ENCODE assay signal across 17 cellular contexts in genomic region chr2:158975271-158975921, GRCh38. TPM values are rescaled to one million over a fixed set of nuclear protein-coding genes. Genes with fewer than 3 reads are reported as not detected.
DNase-seq lines count a peak whose midpoint lies in the region; ATAC-seq and TF ChIP-seq lines count a peak whose summit lies in the region.
"Had no signal": no experiment of that assay in that cellular context is flagged by ENCODE, and none has a peak within 500 bp of the region (broad histone marks: within the 10 kb centered on the region; RNA-seq: fewer than 3 reads in every experiment).

No MANE protein-coding gene starts in this region.

- H3K9me3 ChIP-seq in ovary, result no peaks in the 10 kb centered on the region

- no peak overlapping the region for H3K27ac ChIP-seq in ovary
- H3K27ac ChIP-seq: 22Rv1 had no signal

- H3K27me3 ChIP-seq in ovary, result no peaks in the 10 kb centered on the region

- no peaks in the 10 kb centered on the region for H3K36me3 ChIP-seq in ovary

- TF ChIP-seq EP300 in ovary (IDR thresholded peaks at IDR 0.05), result no peak

- 87 to 92% (median 92%) methylated on average over 9 of the region's 9 CpGs for WGBS in ovary, 3 donors

- no peak for TF ChIP-seq CTCF in ovary (IDR thresholded peaks at IDR 0.05)

- intact Hi-C loops in ovary (cut with DNase I), result loop anchor here in 1 of 4 donors (10.0 kb wide), 1 partner anchor 119 kb away; no protein-coding TSS in a partner anchor

- TF ChIP-seq POLR2A in ovary (IDR thresholded peaks at IDR 0.05), result no peak

- H3K4me1 ChIP-seq in ovary (ENCODE audit: insufficient read depth), result peaks cover 6% of the 10 kb centered on the region

- DNase-seq in M059J (ENCODE audit: low read depth), result peak; percentile 48
- peak; percentile 55 for DNase-seq in astrocyte of the hippocampus (ENCODE audit: low read depth, low spot score)
- peak; percentile 31 for DNase-seq in iris pigment epithelial cell (ENCODE audit: low read depth)
- peak; percentile 85 for DNase-seq in renal cortical epithelial cell (ENCODE audit: low read depth)
- no peak for DNase-seq in ovary
- no peak for DNase-seq in stimulated activated naive CD4-positive, alpha-beta T cell treated with Interleukin-2 at 50 U/mL for 16 hours (lab: John Stamatoyannopoulos, UW)
- DNase-seq: CD8-positive, alpha-beta T cell; COR-L47; DMS153; DMS79 treated with DMSO at 0.1 percent for 48 hours; EL; HCEC 1CT; HFFc6 had no signal

- no peak for ATAC-seq in GM19395 (IDR thresholded peaks at IDR 0.05; ENCODE audit: unreplicated experiment)
- ATAC-seq: CD8-positive, alpha-beta T cell; HepG2 had no signal

- H3K4me3 ChIP-seq in ovary, result no peak overlapping the region

RNA-seq across cellular contexts. Expression of gene TANC1, which starts 7.0 kb away (rescaled TPM):
- 14.6 and 22.8 TPM in 2 replicates for total RNA-seq in M059J (2014; rRNA removed; shearing (Covaris generic))
- total RNA-seq in renal cortical epithelial cell (14.8 and 44.0 TPM in 2 replicates), ovary (10 to 100 TPM; 23.2 to 39.2 (median 25.9) TPM)
- polyA plus RNA-seq in ovary, result 10 to 100 TPM; 12.2 to 17.0 TPM
- polyA plus RNA-seq: CD14-positive monocyte had no signal

Comparison
In these comparisons a context has a peak if more than half of its experiments do, and no peak if none do; other contexts are left out.
1. DNase-seq: peak in M059J (single experiment), astrocyte of the hippocampus (single experiment), iris pigment epithelial cell (single experiment) and renal cortical epithelial cell (single experiment); none in ovary (0 of 5) and stimulated activated naive CD4-positive, alpha-beta T cell treated with Interleukin-2 at 50 U/mL for 16 hours (single experiment).